In genomic region chr15:74392902-74393301, GRCh38 we compare ENCODE assay signal across 23 cellular contexts. TPM values are rescaled to one million over a fixed set of nuclear protein-coding genes. Genes with fewer than 3 reads are reported as not detected.
A peak's percentile ranks its signal among the peaks of the same experiment; 100 is the strongest.
DNase-seq lines count a peak whose midpoint lies in the region; ATAC-seq and TF ChIP-seq lines count a peak whose summit lies in the region.
"Had no signal": no experiment of that assay in that cellular context is flagged by ENCODE, and none has a peak within 500 bp of the region (broad histone marks: within the 10 kb centered on the region; RNA-seq: fewer than 3 reads in every experiment).

No MANE protein-coding gene starts in this region.

- no peaks in the 10 kb centered on the region for H3F3A ChIP-seq in smooth muscle cell (ENCODE audit: low read depth)

- intact Hi-C loops in activated CD4-positive, alpha-beta T cell treated with anti-CD3 and anti-CD28 coated beads for 36 hours (cut with DNase I, micrococcal nuclease), result no loop called here
- intact Hi-C loops in activated B cell treated with CpG ODN at 0.5 μM for 24 hours (cut with micrococcal nuclease), result no loop called here
- intact Hi-C loops in dendritic cell treated with granulocyte-macrophage colony-stimulating factor and Interleukin-4, amounts not matched to agents 40 ng/mL and 50 ng/mL, for 4 days (cut with micrococcal nuclease), result no loop called here
- intact Hi-C loops in heart right ventricle (cut with DNase I), result no loop called here

- ATAC-seq in activated CD4-positive, alpha-beta T cell treated with anti-CD3 and anti-CD28 coated beads for 36 hours, result no peak
- ATAC-seq in activated B cell treated with CpG ODN at 0.5 μM for 24 hours (ENCODE audit: low read depth) (no peak), heart right ventricle (no peak)
- ATAC-seq: body of pancreas, left cardiac atrium had no signal

- peak overlapping the region; percentile 76 for H3K27ac Mint-ChIP-seq in activated CD4-positive, alpha-beta T cell treated with anti-CD3 and anti-CD28 coated beads for 36 hours
- H3K27ac Mint-ChIP-seq in activated B cell treated with CpG ODN at 0.5 μM for 24 hours, result peak overlapping the region; percentile 78
- peak overlapping the region; percentile 66 for H3K27ac Mint-ChIP-seq in dendritic cell treated with granulocyte-macrophage colony-stimulating factor and Interleukin-4, amounts not matched to agents 40 ng/mL and 50 ng/mL, for 4 days
- H3K27ac Mint-ChIP-seq: endodermal cell had no signal

- CTCF ChIA-PET in activated CD4-positive, alpha-beta T cell treated with anti-CD3 and anti-CD28 coated beads for 36 hours (lab: Charles Lee), result interaction anchor here (1.1 to 5.8 kb wide), 3 partner anchors 10 to 14 kb away, joined by 3 to 48 read pairs (median 4); no protein-coding TSS in a partner anchor
- CTCF ChIA-PET in activated B cell treated with CpG ODN at 0.5 μM for 24 hours (lab: Charles Lee), result interaction anchor here (0.6 to 5.7 kb wide), 2 partner anchors 9 to 148 kb away, joined by 4 to 67 read pairs; partner anchors contain the start of gene ARID3B

- no peak overlapping the region for H3K27ac ChIP-seq in smooth muscle cell (ENCODE audit: low read depth)
- no peak overlapping the region for H3K27ac ChIP-seq in heart right ventricle
- H3K27ac ChIP-seq: BLaER1, body of pancreas, neutrophil, suprapubic skin, uterus had no signal

- no peaks in the 10 kb centered on the region for H4K20me1 ChIP-seq in smooth muscle cell (ENCODE audit: low read depth)
- H4K20me1 ChIP-seq: BLaER1 had no signal

- no peak overlapping the region for H3K4me3 ChIP-seq in smooth muscle cell
- H3K4me3 ChIP-seq in heart right ventricle, result no peak overlapping the region
- H3K4me3 ChIP-seq: BLaER1, body of pancreas, suprapubic skin, uterus had no signal

- H3K36me3 ChIP-seq in smooth muscle cell (ENCODE audit: low read depth) (no peaks in the 10 kb centered on the region), heart right ventricle (no peaks in the 10 kb centered on the region)
- H3K36me3 ChIP-seq: BLaER1, neutrophil, suprapubic skin, uterus had no signal

- WGBS in smooth muscle cell (ENCODE audit: low lambda C conversion rate), result 90% methylated on average over 7 of the region's 7 CpGs
- WGBS in heart right ventricle, 2 donors, result 87 to 88% methylated on average over 7 of the region's 7 CpGs

- H3K4me3 Mint-ChIP-seq in activated CD4-positive, alpha-beta T cell treated with anti-CD3 and anti-CD28 coated beads for 36 hours, result no peak overlapping the region
- no peak overlapping the region for H3K4me3 Mint-ChIP-seq in activated B cell treated with CpG ODN at 0.5 μM for 24 hours
- H3K4me3 Mint-ChIP-seq in dendritic cell treated with granulocyte-macrophage colony-stimulating factor and Interleukin-4, amounts not matched to agents 40 ng/mL and 50 ng/mL, for 4 days, result no peak overlapping the region
- H3K4me3 Mint-ChIP-seq: activated CD4-positive, alpha-beta T cell treated with anti-CD3 and anti-CD28 coated beads, Interleukin-2, amount 10 ng/mL, durations not matched to agents 7 days and 5 days; endodermal cell had no signal

- H3K4me1 ChIP-seq in smooth muscle cell (ENCODE audit: low read depth) (peaks cover 10% of the 10 kb centered on the region), heart right ventricle (peaks cover 0 to 14% (median 0%) of the 10 kb centered on the region in 9 donors)
- H3K4me1 ChIP-seq: body of pancreas, suprapubic skin, uterus had no signal

- H3K4me2 ChIP-seq in smooth muscle cell, result peak overlapping the region; percentile 42
- H3K4me2 ChIP-seq: BLaER1 had no signal

- H3K27me3 ChIP-seq in smooth muscle cell (ENCODE audit: low read depth) (no peaks in the 10 kb centered on the region), heart right ventricle (peaks cover 0 to 4% (median 0%) of the 10 kb centered on the region in 7 donors)
- H3K27me3 ChIP-seq: BLaER1, body of pancreas, suprapubic skin, uterus had no signal

- peaks cover 69% of the 10 kb centered on the region for H3K4me1 Mint-ChIP-seq in activated CD4-positive, alpha-beta T cell treated with anti-CD3 and anti-CD28 coated beads for 36 hours
- peaks cover 93% of the 10 kb centered on the region for H3K4me1 Mint-ChIP-seq in activated B cell treated with CpG ODN at 0.5 μM for 24 hours
- H3K4me1 Mint-ChIP-seq in dendritic cell treated with granulocyte-macrophage colony-stimulating factor and Interleukin-4, amounts not matched to agents 40 ng/mL and 50 ng/mL, for 4 days (ENCODE audit: low read depth), result peaks cover 75% of the 10 kb centered on the region

- TF ChIP-seq CTCF in activated B cell treated with CpG ODN at 0.5 μM for 24 hours (IDR thresholded peaks at IDR 0.05) (no peak), smooth muscle cell (IDR thresholded peaks at IDR 0.05; ENCODE audit: borderline replicate concordance, insufficient read depth, poor library complexity, severe bottlenecking) (no peak), heart right ventricle (IDR thresholded peaks at IDR 0.05) (no peak)

- no peaks in the 10 kb centered on the region for H3K9me3 ChIP-seq in smooth muscle cell (replicated peaks; ENCODE audit: low read depth)
- no peaks in the 10 kb centered on the region for H3K9me3 ChIP-seq in heart right ventricle
- H3K9me3 ChIP-seq: BLaER1, body of pancreas, neutrophil, suprapubic skin, uterus had no signal

- no peak overlapping the region for H2AFZ ChIP-seq in smooth muscle cell (ENCODE audit: low read depth)

- no peaks in the 10 kb centered on the region for H3K36me3 Mint-ChIP-seq in activated CD4-positive, alpha-beta T cell treated with anti-CD3 and anti-CD28 coated beads for 36 hours (ENCODE audit: low read depth)
- no peaks in the 10 kb centered on the region for H3K36me3 Mint-ChIP-seq in activated B cell treated with CpG ODN at 0.5 μM for 24 hours (ENCODE audit: low read depth)
- H3K36me3 Mint-ChIP-seq in dendritic cell treated with granulocyte-macrophage colony-stimulating factor and Interleukin-4, amounts not matched to agents 40 ng/mL and 50 ng/mL, for 4 days (ENCODE audit: low read depth), result no peaks in the 10 kb centered on the region
- H3K36me3 Mint-ChIP-seq: IgD-negative memory B cell had no signal

- H3K9ac ChIP-seq in smooth muscle cell (ENCODE audit: low read depth), result no peak overlapping the region
- H3K9ac ChIP-seq: BLaER1 had no signal

- no peak for DNase-seq in activated CD4-positive, alpha-beta T cell treated with anti-CD3 and anti-CD28 coated beads for 36 hours
- no peak for DNase-seq in activated CD4-positive, alpha-beta T cell treated with anti-CD3 and anti-CD28 coated beads for 48 hours
- DNase-seq in activated B cell treated with CpG ODN at 0.5 μM for 24 hours, result no peak
- DNase-seq in smooth muscle cell (lab: John Stamatoyannopoulos, UW; ENCODE audit: unreplicated experiment), result no peak
- DNase-seq in heart right ventricle, result no peak
- no peak for DNase-seq in OCI-M2 (lab: John Stamatoyannopoulos, UW; ENCODE audit: unreplicated experiment)
- DNase-seq in pons (ENCODE audit: low spot score), result no peak
- DNase-seq: activated CD4-positive, alpha-beta T cell treated with anti-CD3 and anti-CD28 coated beads, Interleukin-2, amount 10 ng/mL, durations not matched to agents 7 days and 5 days; activated CD8-positive, alpha-beta memory T cell treated with anti-CD3 and anti-CD28 coated beads, Interleukin-2, amount 50 U/mL, for 48 hours; activated naive CD4-positive, alpha-beta T cell treated with anti-CD3 and anti-CD28 coated beads, Interleukin-2, amount 50 U/mL, for 16 hours; body of pancreas; Calu3; endodermal cell; left cardiac atrium; NCI-H1694; stimulated activated CD4-positive, alpha-beta T cell treated with anti-CD3 and anti-CD28 coated beads, Interleukin-12 subunit alpha, Interleukin-12 subunit beta, amount 100 ng/mL, for 4 hours; uterus had no signal

- H3K9me3 Mint-ChIP-seq in activated CD4-positive, alpha-beta T cell treated with anti-CD3 and anti-CD28 coated beads for 36 hours (ENCODE audit: low read depth), result no peaks in the 10 kb centered on the region
- H3K9me3 Mint-ChIP-seq in activated B cell treated with CpG ODN at 0.5 μM for 24 hours, result no peaks in the 10 kb centered on the region
- no peaks in the 10 kb centered on the region for H3K9me3 Mint-ChIP-seq in dendritic cell treated with granulocyte-macrophage colony-stimulating factor and Interleukin-4, amounts not matched to agents 40 ng/mL and 50 ng/mL, for 4 days
- H3K9me3 Mint-ChIP-seq: activated CD4-positive, alpha-beta T cell treated with anti-CD3 and anti-CD28 coated beads, Interleukin-2, amount 10 ng/mL, durations not matched to agents 7 days and 5 days; endodermal cell; IgD-negative memory B cell had no signal

- H3K79me2 ChIP-seq in smooth muscle cell (ENCODE audit: low read depth), result no peaks in the 10 kb centered on the region

- POLR2A ChIA-PET in activated CD4-positive, alpha-beta T cell treated with anti-CD3 and anti-CD28 coated beads for 36 hours (lab: Charles Lee), result no interaction called here
- POLR2A ChIA-PET in activated B cell treated with CpG ODN at 0.5 μM for 24 hours (lab: Charles Lee), result interaction anchor here (0.6 to 16.5 kb wide), 4 partner anchors 9 to 34 kb away, joined by 3 to 563 read pairs (median 27); no protein-coding TSS in a partner anchor

- no peaks in the 10 kb centered on the region for H3K27me3 Mint-ChIP-seq in activated CD4-positive, alpha-beta T cell treated with anti-CD3 and anti-CD28 coated beads for 36 hours
- H3K27me3 Mint-ChIP-seq in activated B cell treated with CpG ODN at 0.5 μM for 24 hours, result no peaks in the 10 kb centered on the region
- peaks cover 47% of the 10 kb centered on the region for H3K27me3 Mint-ChIP-seq in dendritic cell treated with granulocyte-macrophage colony-stimulating factor and Interleukin-4, amounts not matched to agents 40 ng/mL and 50 ng/mL, for 4 days
- H3K27me3 Mint-ChIP-seq: activated CD4-positive, alpha-beta T cell treated with anti-CD3 and anti-CD28 coated beads, Interleukin-2, amount 10 ng/mL, durations not matched to agents 7 days and 5 days; IgD-negative memory B cell had no signal

RNA-seq across cellular contexts. Expression of gene CYP11A1, which starts 25.5 kb away (rescaled TPM):
- total RNA-seq in activated CD4-positive, alpha-beta T cell treated with anti-CD3 and anti-CD28 coated beads for 36 hours, result not detected
- total RNA-seq in activated B cell treated with CpG ODN at 0.5 μM for 24 hours (not detected in 2 replicates), smooth muscle cell (2.2 and 6.6 TPM in 2 replicates), heart right ventricle (1 to 10 TPM in 8 of 10 donors, under 1 TPM in 2; 0.60 to 3.6 (median 2.2) TPM)
- polyA plus RNA-seq in smooth muscle cell (3.5 and 5.1 TPM in 2 replicates), heart right ventricle (under 1 TPM; 0.06 to 0.44 TPM)
- total RNA-seq: activated CD4-positive, alpha-beta T cell treated with anti-CD3 and anti-CD28 coated beads, Interleukin-2, amount 10 ng/mL, durations not matched to agents 7 days and 5 days; Calu3; glomerular endothelial cell had no signal
- polyA plus RNA-seq: IgD-negative memory B cell had no signal

RNA-seq across cellular contexts. Expression of gene SEMA7A, which starts 40.9 kb away (rescaled TPM):
- total RNA-seq in activated CD4-positive, alpha-beta T cell treated with anti-CD3 and anti-CD28 coated beads for 36 hours, result 10 to 100 TPM; 57.3 to 57.7 TPM
- total RNA-seq in activated B cell treated with CpG ODN at 0.5 μM for 24 hours (159 and 178 TPM in 2 replicates), smooth muscle cell (33.7 and 44.5 TPM in 2 replicates), heart right ventricle (1 to 10 TPM in 8 of 10 donors, under 1 TPM in 2; 0.61 to 5.1 (median 1.8) TPM)
- polyA plus RNA-seq in smooth muscle cell (9.3 and 14.9 TPM in 2 replicates), heart right ventricle (under 1 TPM; 0.59 to 0.99 TPM)
